In the genomic region with DNA sequence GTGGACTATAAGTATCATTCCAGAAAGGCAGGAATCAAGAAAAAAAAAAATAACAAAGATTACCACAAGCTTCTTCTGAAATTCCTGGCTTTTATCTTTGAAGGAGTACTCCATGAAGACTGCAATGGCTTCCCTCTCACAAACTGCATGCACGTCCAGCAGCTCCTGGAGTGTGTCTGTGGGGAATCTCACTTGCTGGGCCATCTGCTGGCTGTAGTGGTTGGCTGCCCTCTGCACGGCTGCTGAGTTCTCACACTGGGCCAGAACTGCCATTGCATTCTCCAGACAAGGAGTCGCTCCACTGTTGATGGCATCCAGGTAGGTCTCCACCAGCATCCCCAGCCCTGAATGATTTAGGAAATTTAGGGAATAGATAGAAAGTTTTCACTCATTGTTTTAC, we compare ENCODE assay signal across 11 cellular contexts. TPM values are rescaled to one million over a fixed set of nuclear protein-coding genes. Genes with fewer than 3 reads are reported as not detected.
DNase-seq lines count a peak whose midpoint lies in the region; ATAC-seq and TF ChIP-seq lines count a peak whose summit lies in the region.
"Had no signal": no experiment of that assay in that cellular context is flagged by ENCODE, and none has a peak within 500 bp of the region (broad histone marks: within the 10 kb centered on the region; RNA-seq: fewer than 3 reads in every experiment).

No MANE protein-coding gene starts in this region.

- peak; percentile 2 for DNase-seq in NCI-H2227 (lab: John Stamatoyannopoulos, UW; ENCODE audit: unreplicated experiment)
- no peak for DNase-seq in NCI-H2227 treated with DMSO at 0.1 percent for 48 hours (lab: John Stamatoyannopoulos, UW)
- peak; percentile 44 to 54 for DNase-seq in cardiac fibroblast (ENCODE audit: low read depth in 2 of 2)
- DNase-seq in kidney tubule cell (ENCODE audit: low spot score) = peak; percentile 26
- no peak for DNase-seq in type B pancreatic cell (ENCODE audit: extremely low spot score, unreplicated experiment)
- no peak for DNase-seq in activated T-helper 1 cell treated with anti-CD3 and anti-CD28 coated beads, Interleukin-12 subunit alpha, Interleukin-12 subunit beta, Interleukin-2, Interleukin-4 antibody, amounts not matched to agents 30 ng/mL and 10 ng/mL and 1 ng/mL, durations not matched to agents 14 hours and 24 hours and 36 hours (ENCODE audit: low spot score)
- DNase-seq in CD1c-positive myeloid dendritic cell (ENCODE audit: extremely low spot score) = no peak
- DNase-seq: NCI-H774 had no signal

- TF ChIP-seq CTCF in cardiac fibroblast (IDR thresholded peaks at IDR 0.05; ENCODE audit: low read depth, low read length) (peak; percentile 47), type B pancreatic cell (conservative IDR thresholded peaks at IDR 0.05) (peak; percentile 17)

- no peak for ATAC-seq in HG03175 (IDR thresholded peaks at IDR 0.05; ENCODE audit: unreplicated experiment)
- ATAC-seq: stimulated activated memory B cell treated with anti-CD40 and anti-IgM and Interleukin-4, amounts not matched to agents 10 μg/mL and 1 μg/mL and 100 μg/mL, for 72 hours had no signal

- H3K4me1 Mint-ChIP-seq in type B pancreatic cell (ENCODE audit: unreplicated experiment) = no peaks in the 10 kb centered on the region
- peaks cover 22% of the 10 kb centered on the region for H3K4me1 Mint-ChIP-seq in activated T-helper 1 cell treated with anti-CD3 and anti-CD28 coated beads, Interleukin-12 subunit alpha, Interleukin-12 subunit beta, Interleukin-2, Interleukin-4 antibody, amounts not matched to agents 30 ng/mL and 10 ng/mL and 1 ng/mL, durations not matched to agents 14 hours and 24 hours and 36 hours (ENCODE audit: low read depth)

- no peaks in the 10 kb centered on the region for H3K36me3 Mint-ChIP-seq in type B pancreatic cell
- H3K36me3 Mint-ChIP-seq in activated T-helper 1 cell treated with anti-CD3 and anti-CD28 coated beads, Interleukin-12 subunit alpha, Interleukin-12 subunit beta, Interleukin-2, Interleukin-4 antibody, amounts not matched to agents 30 ng/mL and 10 ng/mL and 1 ng/mL, durations not matched to agents 14 hours and 24 hours and 36 hours (ENCODE audit: low read depth) = peaks cover 1% of the 10 kb centered on the region
- H3K36me3 Mint-ChIP-seq: stimulated activated memory B cell treated with anti-CD40 and anti-IgM and Interleukin-4, amounts not matched to agents 10 μg/mL and 1 μg/mL and 100 μg/mL, for 72 hours had no signal

- no peaks in the 10 kb centered on the region for H3K27me3 Mint-ChIP-seq in type B pancreatic cell
- peaks cover 12% of the 10 kb centered on the region for H3K27me3 Mint-ChIP-seq in activated T-helper 1 cell treated with anti-CD3 and anti-CD28 coated beads, Interleukin-12 subunit alpha, Interleukin-12 subunit beta, Interleukin-2, Interleukin-4 antibody, amounts not matched to agents 30 ng/mL and 10 ng/mL and 1 ng/mL, durations not matched to agents 14 hours and 24 hours and 36 hours (ENCODE audit: insufficient read depth)
- H3K27me3 Mint-ChIP-seq: stimulated activated memory B cell treated with anti-CD40 and anti-IgM and Interleukin-4, amounts not matched to agents 10 μg/mL and 1 μg/mL and 100 μg/mL, for 72 hours had no signal

- H3K4me3 ChIP-seq in cardiac fibroblast (replicated peaks in 1 of 2; ENCODE audit: low read depth in 2 of 2, low read length in 2 of 2) = no peak overlapping the region
- H3K4me3 ChIP-seq: BLaER1 had no signal

- no peak overlapping the region for H3K27ac Mint-ChIP-seq in type B pancreatic cell
- no peak overlapping the region for H3K27ac Mint-ChIP-seq in activated T-helper 1 cell treated with anti-CD3 and anti-CD28 coated beads, Interleukin-12 subunit alpha, Interleukin-12 subunit beta, Interleukin-2, Interleukin-4 antibody, amounts not matched to agents 30 ng/mL and 10 ng/mL and 1 ng/mL, durations not matched to agents 14 hours and 24 hours and 36 hours
- H3K27ac Mint-ChIP-seq: stimulated activated memory B cell treated with anti-CD40 and anti-IgM and Interleukin-4, amounts not matched to agents 10 μg/mL and 1 μg/mL and 100 μg/mL, for 72 hours had no signal

- intact Hi-C loops in activated T-helper 1 cell treated with anti-CD3 and anti-CD28 coated beads, Interleukin-12 subunit alpha, Interleukin-12 subunit beta, Interleukin-2, Interleukin-4 antibody, amounts not matched to agents 30 ng/mL and 10 ng/mL and 1 ng/mL, durations not matched to agents 14 hours and 24 hours and 36 hours (cut with micrococcal nuclease) = no loop called here

- H3K9me3 Mint-ChIP-seq in type B pancreatic cell = no peaks in the 10 kb centered on the region
- H3K9me3 Mint-ChIP-seq in activated T-helper 1 cell treated with anti-CD3 and anti-CD28 coated beads, Interleukin-12 subunit alpha, Interleukin-12 subunit beta, Interleukin-2, Interleukin-4 antibody, amounts not matched to agents 30 ng/mL and 10 ng/mL and 1 ng/mL, durations not matched to agents 14 hours and 24 hours and 36 hours = no peaks in the 10 kb centered on the region
- H3K9me3 Mint-ChIP-seq: stimulated activated memory B cell treated with anti-CD40 and anti-IgM and Interleukin-4, amounts not matched to agents 10 μg/mL and 1 μg/mL and 100 μg/mL, for 72 hours had no signal

- H3K4me3 Mint-ChIP-seq in type B pancreatic cell = no peak overlapping the region
- no peak overlapping the region for H3K4me3 Mint-ChIP-seq in activated T-helper 1 cell treated with anti-CD3 and anti-CD28 coated beads, Interleukin-12 subunit alpha, Interleukin-12 subunit beta, Interleukin-2, Interleukin-4 antibody, amounts not matched to agents 30 ng/mL and 10 ng/mL and 1 ng/mL, durations not matched to agents 14 hours and 24 hours and 36 hours
- H3K4me3 Mint-ChIP-seq: stimulated activated memory B cell treated with anti-CD40 and anti-IgM and Interleukin-4, amounts not matched to agents 10 μg/mL and 1 μg/mL and 100 μg/mL, for 72 hours had no signal

RNA-seq across cellular contexts. Expression of a gene that starts 23.3 kb away (rescaled TPM):
- 7.3 and 17.8 TPM in 2 replicates for total RNA-seq in type B pancreatic cell (ENCODE audit: low replicate concordance)
- total RNA-seq in activated T-helper 1 cell treated with anti-CD3 and anti-CD28 coated beads, Interleukin-12 subunit alpha, Interleukin-12 subunit beta, Interleukin-2, Interleukin-4 antibody, amounts not matched to agents 30 ng/mL and 10 ng/mL and 1 ng/mL, durations not matched to agents 14 hours and 24 hours and 36 hours = 225 and 229 TPM in 2 replicates

RNA-seq across cellular contexts. Expression of a gene that starts 26.6 kb away (rescaled TPM):
- not detected in 2 replicates for total RNA-seq in type B pancreatic cell (ENCODE audit: low replicate concordance)
- not detected in 2 replicates for total RNA-seq in activated T-helper 1 cell treated with anti-CD3 and anti-CD28 coated beads, Interleukin-12 subunit alpha, Interleukin-12 subunit beta, Interleukin-2, Interleukin-4 antibody, amounts not matched to agents 30 ng/mL and 10 ng/mL and 1 ng/mL, durations not matched to agents 14 hours and 24 hours and 36 hours

RNA-seq across cellular contexts. Expression of a gene that starts 49.5 kb away (rescaled TPM):
- total RNA-seq in type B pancreatic cell (ENCODE audit: low replicate concordance) = 0.89 and 1.2 TPM in 2 replicates
- 36.8 and 37.5 TPM in 2 replicates for total RNA-seq in activated T-helper 1 cell treated with anti-CD3 and anti-CD28 coated beads, Interleukin-12 subunit alpha, Interleukin-12 subunit beta, Interleukin-2, Interleukin-4 antibody, amounts not matched to agents 30 ng/mL and 10 ng/mL and 1 ng/mL, durations not matched to agents 14 hours and 24 hours and 36 hours

Comparison
In these comparisons a context has a peak if more than half of its experiments do, and no peak if none do; other contexts are left out.
1. DNase-seq: peak in NCI-H2227 (single experiment), cardiac fibroblast (2 of 2) and kidney tubule cell (single experiment); none in NCI-H2227 treated with DMSO at 0.1 percent for 48 hours (single experiment), type B pancreatic cell (single experiment), activated T-helper 1 cell treated with anti-CD3 and anti-CD28 coated beads, Interleukin-12 subunit alpha, Interleukin-12 subunit beta, Interleukin-2, Interleukin-4 antibody, amounts not matched to agents 30 ng/mL and 10 ng/mL and 1 ng/mL, durations not matched to agents 14 hours and 24 hours and 36 hours (single experiment) and CD1c-positive myeloid dendritic cell (single experiment).
2. RNA of a gene that starts 23.3 kb away (total RNA-seq): 225 to 229 TPM in activated T-helper 1 cell treated with anti-CD3 and anti-CD28 coated beads, Interleukin-12 subunit alpha, Interleukin-12 subunit beta, Interleukin-2, Interleukin-4 antibody, amounts not matched to agents 30 ng/mL and 10 ng/mL and 1 ng/mL, durations not matched to agents 14 hours and 24 hours and 36 hours; 7.3 to 17.8 TPM in type B pancreatic cell; every median in the first group is over 10 times any median in the second.
3. RNA of a gene that starts 49.5 kb away (total RNA-seq): 36.8 to 37.5 TPM in activated T-helper 1 cell treated with anti-CD3 and anti-CD28 coated beads, Interleukin-12 subunit alpha, Interleukin-12 subunit beta, Interleukin-2, Interleukin-4 antibody, amounts not matched to agents 30 ng/mL and 10 ng/mL and 1 ng/mL, durations not matched to agents 14 hours and 24 hours and 36 hours; 0.89 to 1.2 TPM in type B pancreatic cell; every median in the first group is over 10 times any median in the second.